Comparison of ENCODE assay signal across 17 cellular contexts in genomic region chr6:34813028-34813742, GRCh38.
"Had no signal": no experiment of that assay in that cellular context is flagged by ENCODE, and none has a peak within 500 bp of the region (broad histone marks: within the 10 kb centered on the region; RNA-seq: fewer than 3 reads in every experiment).

No MANE protein-coding gene starts in this region.

- H3K27ac Mint-ChIP-seq: activated CD4-positive, alpha-beta memory T cell treated with anti-CD3 and anti-CD28 coated beads for 36 hours; naive B cell; stimulated activated naive CD8-positive, alpha-beta T cell treated with anti-CD3 and anti-CD28 coated beads, Interleukin-15, Interleukin-2, amounts not matched to agents 100 ng/mL and 50 ng/mL, for 24 hours had no signal

- H3K36me3 ChIP-seq: cardiac muscle cell, lower lobe of right lung, thoracic aorta had no signal

- H3K4me3 Mint-ChIP-seq: activated CD4-positive, alpha-beta memory T cell treated with anti-CD3 and anti-CD28 coated beads for 36 hours; naive B cell; stimulated activated naive CD8-positive, alpha-beta T cell treated with anti-CD3 and anti-CD28 coated beads, Interleukin-15, Interleukin-2, amounts not matched to agents 100 ng/mL and 50 ng/mL, for 24 hours had no signal

- H3K36me3 Mint-ChIP-seq: activated CD4-positive, alpha-beta memory T cell treated with anti-CD3 and anti-CD28 coated beads for 36 hours; naive B cell had no signal

- DNase-seq: activated CD4-positive, alpha-beta memory T cell treated with anti-CD3 and anti-CD28 coated beads for 36 hours; activated T-cell treated with anti-CD3 and anti-CD28 coated beads, Interleukin-2, amount 50 U/mL, for 48 hours; effector memory CD4-positive, alpha-beta T cell; lower lobe of right lung; midbrain; naive B cell; retina; stimulated activated CD4-positive, alpha-beta T cell treated with anti-CD3 and anti-CD28 coated beads, Interleukin-15, amount 100 ng/mL, for 24 hours; stimulated activated CD4-positive, alpha-beta T cell treated with anti-CD3 and anti-CD28 coated beads, Interleukin-4, amount 100 ng/mL, for 24 hours; T1000 had no signal

- H3K27ac ChIP-seq: cardiac muscle cell, coronary artery, epithelial cell of prostate, hepatocyte, lower lobe of right lung, parathyroid adenoma, thoracic aorta had no signal

- H3K9me3 Mint-ChIP-seq: activated CD4-positive, alpha-beta memory T cell treated with anti-CD3 and anti-CD28 coated beads for 36 hours; naive B cell; stimulated activated naive CD8-positive, alpha-beta T cell treated with anti-CD3 and anti-CD28 coated beads, Interleukin-15, Interleukin-2, amounts not matched to agents 100 ng/mL and 50 ng/mL, for 24 hours had no signal

- H3K27me3 Mint-ChIP-seq: activated CD4-positive, alpha-beta memory T cell treated with anti-CD3 and anti-CD28 coated beads for 36 hours; naive B cell; stimulated activated naive CD8-positive, alpha-beta T cell treated with anti-CD3 and anti-CD28 coated beads, Interleukin-15, Interleukin-2, amounts not matched to agents 100 ng/mL and 50 ng/mL, for 24 hours had no signal

- H3K4me3 ChIP-seq: cardiac muscle cell, coronary artery, hepatocyte, lower lobe of right lung, thoracic aorta had no signal

- H3K9me3 ChIP-seq: lower lobe of right lung, thoracic aorta had no signal

- H3K27me3 ChIP-seq: cardiac muscle cell, hepatocyte had no signal

- H3K4me1 ChIP-seq: parathyroid adenoma had no signal
